In genomic region chrX:40104649-40105015, GRCh38 we compare ENCODE assay signal across 8 cellular contexts. TPM values are rescaled to one million over a fixed set of nuclear protein-coding genes. Genes with fewer than 3 reads are reported as not detected.
DNase-seq lines count a peak whose midpoint lies in the region; ATAC-seq lines count a peak whose summit lies in the region.

No MANE protein-coding gene starts in this region.

- POLR2A ChIA-PET in activated CD4-positive, alpha-beta T cell treated with anti-CD3 and anti-CD28 coated beads, Interleukin-2, amount 10 ng/mL, durations not matched to agents 7 days and 5 days (lab: Charles Lee) = interaction anchor here (0.5 to 0.6 kb wide), 2 partner anchors 65 to 945 kb away, joined by 3 to 7 read pairs; no protein-coding TSS in a partner anchor
- POLR2A ChIA-PET in activated CD4-positive, alpha-beta memory T cell treated with anti-CD3 and anti-CD28 coated beads, Interleukin-2, amount 10 ng/mL, durations not matched to agents 7 days and 5 days (lab: Charles Lee) = interaction anchor here (0.9 to 18.0 kb wide), 9 partner anchors 9 to 249 kb away, joined by 3 to 387 read pairs (median 6); partner anchors contain the start of gene BCOR

- H3K36me3 Mint-ChIP-seq in activated CD4-positive, alpha-beta T cell treated with anti-CD3 and anti-CD28 coated beads, Interleukin-2, amount 10 ng/mL, durations not matched to agents 7 days and 5 days (ENCODE audit: low read depth) = no peaks in the 10 kb centered on the region
- no peaks in the 10 kb centered on the region for H3K36me3 Mint-ChIP-seq in activated CD4-positive, alpha-beta memory T cell treated with anti-CD3 and anti-CD28 coated beads, Interleukin-2, amount 10 ng/mL, durations not matched to agents 7 days and 5 days (ENCODE audit: low read depth)

- intact Hi-C loops in right cardiac atrium (cut with DNase I) = loop anchor here in 2 of 4 donors (5.0 to 10.0 kb wide), 2 partner anchors 43 to 50 kb away; no protein-coding TSS in a partner anchor

- peaks cover 15% of the 10 kb centered on the region for H3K4me1 Mint-ChIP-seq in activated CD4-positive, alpha-beta T cell treated with anti-CD3 and anti-CD28 coated beads, Interleukin-2, amount 10 ng/mL, durations not matched to agents 7 days and 5 days
- H3K4me1 Mint-ChIP-seq in activated CD4-positive, alpha-beta memory T cell treated with anti-CD3 and anti-CD28 coated beads, Interleukin-2, amount 10 ng/mL, durations not matched to agents 7 days and 5 days = peaks cover 19% of the 10 kb centered on the region

- H3K4me1 ChIP-seq in right cardiac atrium (ENCODE audit: control insufficient read depth, insufficient read depth, low read length) = no peaks in the 10 kb centered on the region

- no peaks in the 10 kb centered on the region for H3K27me3 ChIP-seq in right cardiac atrium (ENCODE audit: control insufficient read depth, insufficient read depth)

- peak overlapping the region; percentile 51 for H3K4me3 Mint-ChIP-seq in activated CD4-positive, alpha-beta T cell treated with anti-CD3 and anti-CD28 coated beads, Interleukin-2, amount 10 ng/mL, durations not matched to agents 7 days and 5 days
- peak overlapping the region; percentile 21 for H3K4me3 Mint-ChIP-seq in activated CD4-positive, alpha-beta memory T cell treated with anti-CD3 and anti-CD28 coated beads, Interleukin-2, amount 10 ng/mL, durations not matched to agents 7 days and 5 days

- H3K27ac Mint-ChIP-seq in activated CD4-positive, alpha-beta T cell treated with anti-CD3 and anti-CD28 coated beads, Interleukin-2, amount 10 ng/mL, durations not matched to agents 7 days and 5 days = no peak overlapping the region
- H3K27ac Mint-ChIP-seq in activated CD4-positive, alpha-beta memory T cell treated with anti-CD3 and anti-CD28 coated beads, Interleukin-2, amount 10 ng/mL, durations not matched to agents 7 days and 5 days = no peak overlapping the region

- CTCF ChIA-PET in activated CD4-positive, alpha-beta T cell treated with anti-CD3 and anti-CD28 coated beads, Interleukin-2, amount 10 ng/mL, durations not matched to agents 7 days and 5 days (lab: Charles Lee) = interaction anchor here (1.5 kb wide), 1 partner anchor 63 kb away, joined by 3 read pairs; no protein-coding TSS in a partner anchor
- CTCF ChIA-PET in activated CD4-positive, alpha-beta memory T cell treated with anti-CD3 and anti-CD28 coated beads, Interleukin-2, amount 10 ng/mL, durations not matched to agents 7 days and 5 days (lab: Charles Lee) = no interaction called here

- DNase-seq in activated CD4-positive, alpha-beta T cell treated with anti-CD3 and anti-CD28 coated beads, Interleukin-2, amount 10 ng/mL, durations not matched to agents 7 days and 5 days = no peak
- no peak for DNase-seq in activated CD4-positive, alpha-beta T cell treated with anti-CD3 and anti-CD28 coated beads for 4 hours
- DNase-seq in activated CD4-positive, alpha-beta memory T cell treated with anti-CD3 and anti-CD28 coated beads, Interleukin-2, amount 10 ng/mL, durations not matched to agents 7 days and 5 days = peak; percentile 28
- peak; percentile 72 to 82 (median 75) for DNase-seq in right cardiac atrium

- H3K27ac ChIP-seq in right cardiac atrium (ENCODE audit: low read length) (peak overlapping the region; percentile 86), skin epidermis (peak overlapping the region in 19 of 21 experiments; percentile 45 to 90 (median 78))

- no peaks in the 10 kb centered on the region for H3K9me3 ChIP-seq in right cardiac atrium (ENCODE audit: control insufficient read depth, low read length)

- under 1% methylated on average over 39 of the region's 39 CpGs for WGBS in right cardiac atrium

- H3K4me3 ChIP-seq in right cardiac atrium (ENCODE audit: low read length) = peak overlapping the region; percentile 66
- H3K4me3 ChIP-seq in skin epidermis = peak overlapping the region; percentile 33 to 53 (median 46)

- H3K27me3 Mint-ChIP-seq in activated CD4-positive, alpha-beta T cell treated with anti-CD3 and anti-CD28 coated beads, Interleukin-2, amount 10 ng/mL, durations not matched to agents 7 days and 5 days = peaks cover 5% of the 10 kb centered on the region
- no peaks in the 10 kb centered on the region for H3K27me3 Mint-ChIP-seq in activated CD4-positive, alpha-beta memory T cell treated with anti-CD3 and anti-CD28 coated beads, Interleukin-2, amount 10 ng/mL, durations not matched to agents 7 days and 5 days

- no peaks in the 10 kb centered on the region for H3K9me3 Mint-ChIP-seq in activated CD4-positive, alpha-beta T cell treated with anti-CD3 and anti-CD28 coated beads, Interleukin-2, amount 10 ng/mL, durations not matched to agents 7 days and 5 days
- H3K9me3 Mint-ChIP-seq in activated CD4-positive, alpha-beta memory T cell treated with anti-CD3 and anti-CD28 coated beads, Interleukin-2, amount 10 ng/mL, durations not matched to agents 7 days and 5 days = no peaks in the 10 kb centered on the region

- ATAC-seq in HG03196 (IDR thresholded peaks at IDR 0.05; ENCODE audit: unreplicated experiment) = peak; percentile 30
- peak in 1 of 2 donors; percentile 36 for ATAC-seq in right cardiac atrium
- ATAC-seq in GM21825 (IDR thresholded peaks at IDR 0.05; ENCODE audit: unreplicated experiment) = no peak
- ATAC-seq in GM18870 (IDR thresholded peaks at IDR 0.05; ENCODE audit: unreplicated experiment) = no peak

RNA-seq across cellular contexts. Expression of gene BCOR, which starts 6.9 kb away (rescaled TPM):
- total RNA-seq in activated CD4-positive, alpha-beta T cell treated with anti-CD3 and anti-CD28 coated beads, Interleukin-2, amount 10 ng/mL, durations not matched to agents 7 days and 5 days = 10 to 100 TPM; 53.1 to 54.9 TPM
- total RNA-seq in activated CD4-positive, alpha-beta memory T cell treated with anti-CD3 and anti-CD28 coated beads, Interleukin-2, amount 10 ng/mL, durations not matched to agents 7 days and 5 days = 10 to 100 TPM; 46.6 to 46.8 TPM
- total RNA-seq in right cardiac atrium = 10 to 100 TPM; 18.1 to 30.1 (median 20.5) TPM
- polyA plus RNA-seq in right cardiac atrium = 11.1 TPM

Comparison
In these comparisons a context has a peak if more than half of its experiments do, and no peak if none do; other contexts are left out.
1. DNase-seq: peak in activated CD4-positive, alpha-beta memory T cell treated with anti-CD3 and anti-CD28 coated beads, Interleukin-2, amount 10 ng/mL, durations not matched to agents 7 days and 5 days (single experiment) and right cardiac atrium (3 of 3); none in activated CD4-positive, alpha-beta T cell treated with anti-CD3 and anti-CD28 coated beads, Interleukin-2, amount 10 ng/mL, durations not matched to agents 7 days and 5 days (single experiment) and activated CD4-positive, alpha-beta T cell treated with anti-CD3 and anti-CD28 coated beads for 4 hours (0 of 2).